In the genomic region with DNA sequence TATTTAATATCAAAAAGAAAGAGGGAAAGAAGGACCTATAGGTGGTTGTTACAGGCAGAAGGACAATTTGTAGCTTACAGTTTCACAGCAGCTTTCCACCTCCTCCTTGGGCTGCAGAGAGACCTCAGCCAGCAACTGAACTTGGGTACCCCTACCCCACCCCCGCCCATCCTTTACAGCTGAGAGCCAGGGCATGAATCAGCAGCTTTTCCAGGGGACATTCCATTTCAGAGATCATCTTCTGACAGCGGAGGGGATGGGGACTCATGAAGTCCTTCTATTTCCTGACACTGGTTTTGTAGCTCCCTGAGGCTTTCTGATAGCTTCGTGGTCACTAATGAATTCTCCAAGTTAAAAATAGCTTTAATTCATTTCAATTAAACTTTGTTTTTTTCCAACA, we compare ENCODE assay signal across 24 cellular contexts.
DNase-seq lines count a peak whose midpoint lies in the region; ATAC-seq and TF ChIP-seq lines count a peak whose summit lies in the region.
"Had no signal": no experiment of that assay in that cellular context is flagged by ENCODE, and none has a peak within 500 bp of the region (broad histone marks: within the 10 kb centered on the region; RNA-seq: fewer than 3 reads in every experiment).

No MANE protein-coding gene starts in this region.

- H3K27ac Mint-ChIP-seq in natural killer cell, result no peak overlapping the region
- H3K27ac Mint-ChIP-seq: activated CD8-positive, alpha-beta memory T cell treated with anti-CD3 and anti-CD28 coated beads, Interleukin-2, amount 10 ng/mL, durations not matched to agents 7 days and 5 days; T-helper 1 cell treated with Interleukin-12 subunit alpha and Interleukin-12 subunit beta and Interleukin-4 antibody, amounts not matched to agents 30 μg/mL and 1 μg/mL, for 36 hours had no signal

- TF ChIP-seq POLR2A in uterus (IDR thresholded peaks at IDR 0.05) (no peak), erythroblast (IDR thresholded peaks at IDR 0.05; ENCODE audit: low read length) (no peak)

- H3K36me3 Mint-ChIP-seq in natural killer cell, result no peaks in the 10 kb centered on the region
- H3K36me3 Mint-ChIP-seq: activated CD8-positive, alpha-beta memory T cell treated with anti-CD3 and anti-CD28 coated beads, Interleukin-2, amount 10 ng/mL, durations not matched to agents 7 days and 5 days had no signal

- DNase-seq in NCI-H2171 treated with DMSO at 0.1 percent for 48 hours (lab: John Stamatoyannopoulos, UW) (peak; percentile 58), NCI-H2171 (lab: John Stamatoyannopoulos, UW) (no peak), UCSD-AML1 (lab: John Stamatoyannopoulos, UW; ENCODE audit: unreplicated experiment) (peak; percentile 45), foreskin melanocyte (peak; percentile 54), uterus (no peak), natural killer cell (no peak), erythroblast (lab: John Stamatoyannopoulos, UW) (no peak), activated T-cell treated with anti-CD3 and anti-CD28 coated beads for 4 hours (no peak)
- DNase-seq: activated CD8-positive, alpha-beta memory T cell treated with anti-CD3 and anti-CD28 coated beads, Interleukin-2, amount 10 ng/mL, durations not matched to agents 7 days and 5 days; activated naive CD4-positive, alpha-beta T cell treated with Interleukin-2 at 50 U/mL for 16 hours; COR-L47; gastrocnemius medialis; GDM1; MV-4-11; NCI-H2081 treated with DMSO at 0.1 percent for 48 hours; retina; testis had no signal

- intact Hi-C loops in uterus (cut with DNase I; ENCODE audit: low total_unique reads) (no loop called here), natural killer cell (cut with micrococcal nuclease) (no loop called here)

- H3K9me3 Mint-ChIP-seq in natural killer cell, result no peaks in the 10 kb centered on the region
- H3K9me3 Mint-ChIP-seq: neural crest cell; T-helper 1 cell treated with Interleukin-12 subunit alpha and Interleukin-12 subunit beta and Interleukin-4 antibody, amounts not matched to agents 30 μg/mL and 1 μg/mL, for 36 hours had no signal

- H3K4me1 ChIP-seq in uterus, result no peaks in the 10 kb centered on the region
- H3K4me1 ChIP-seq: testis had no signal

- H3K4me3 Mint-ChIP-seq in natural killer cell, result no peak overlapping the region
- H3K4me3 Mint-ChIP-seq: activated CD8-positive, alpha-beta memory T cell treated with anti-CD3 and anti-CD28 coated beads, Interleukin-2, amount 10 ng/mL, durations not matched to agents 7 days and 5 days; neural crest cell; T-helper 1 cell treated with Interleukin-12 subunit alpha and Interleukin-12 subunit beta and Interleukin-4 antibody, amounts not matched to agents 30 μg/mL and 1 μg/mL, for 36 hours had no signal

- H3K4me3 ChIP-seq in uterus, result no peak overlapping the region
- H3K4me3 ChIP-seq: gastrocnemius medialis, lung, testis had no signal

- no peaks in the 10 kb centered on the region for H3K36me3 ChIP-seq in uterus
- H3K36me3 ChIP-seq: gastrocnemius medialis had no signal

- no peaks in the 10 kb centered on the region for H3K27me3 ChIP-seq in uterus
- H3K27me3 ChIP-seq: gastrocnemius medialis, testis had no signal

- H3K27ac ChIP-seq in uterus, result peak overlapping the region; percentile 17 to 18
- H3K27ac ChIP-seq: 22Rv1, RWPE1, testis had no signal

- no peaks in the 10 kb centered on the region for H3K4me1 Mint-ChIP-seq in natural killer cell
- H3K4me1 Mint-ChIP-seq: activated CD8-positive, alpha-beta memory T cell treated with anti-CD3 and anti-CD28 coated beads, Interleukin-2, amount 10 ng/mL, durations not matched to agents 7 days and 5 days had no signal

- no peaks in the 10 kb centered on the region for H3K9me3 ChIP-seq in uterus
- H3K9me3 ChIP-seq: gastrocnemius medialis, testis had no signal

- peaks cover 10% of the 10 kb centered on the region in 2 donors for H3K27me3 Mint-ChIP-seq in natural killer cell (ENCODE audit: low read depth in 2 of 2)

- ATAC-seq in natural killer cell, result no peak
- ATAC-seq: activated CD4-positive, CD25-positive, alpha-beta regulatory T cell treated with anti-CD3 and anti-CD28 coated beads, Interleukin-2, amount 50 U/mL, for 24 hours; activated CD8-positive, alpha-beta memory T cell treated with anti-CD3 and anti-CD28 coated beads, Interleukin-2, amount 10 ng/mL, durations not matched to agents 7 days and 5 days; gastrocnemius medialis; HCT116 had no signal

- no peak for TF ChIP-seq CTCF in uterus (IDR thresholded peaks at IDR 0.05)
- TF ChIP-seq CTCF in natural killer cell (IDR thresholded peaks at IDR 0.05), result no peak

Comparison
In these comparisons a context has a peak if more than half of its experiments do, and no peak if none do; other contexts are left out.
1. DNase-seq: peak in NCI-H2171 treated with DMSO at 0.1 percent for 48 hours (single experiment), UCSD-AML1 (single experiment) and foreskin melanocyte (single experiment); none in NCI-H2171 (single experiment), uterus (0 of 2), natural killer cell (single experiment), erythroblast (0 of 2) and activated T-cell treated with anti-CD3 and anti-CD28 coated beads for 4 hours (single experiment).